In the genomic region with DNA sequence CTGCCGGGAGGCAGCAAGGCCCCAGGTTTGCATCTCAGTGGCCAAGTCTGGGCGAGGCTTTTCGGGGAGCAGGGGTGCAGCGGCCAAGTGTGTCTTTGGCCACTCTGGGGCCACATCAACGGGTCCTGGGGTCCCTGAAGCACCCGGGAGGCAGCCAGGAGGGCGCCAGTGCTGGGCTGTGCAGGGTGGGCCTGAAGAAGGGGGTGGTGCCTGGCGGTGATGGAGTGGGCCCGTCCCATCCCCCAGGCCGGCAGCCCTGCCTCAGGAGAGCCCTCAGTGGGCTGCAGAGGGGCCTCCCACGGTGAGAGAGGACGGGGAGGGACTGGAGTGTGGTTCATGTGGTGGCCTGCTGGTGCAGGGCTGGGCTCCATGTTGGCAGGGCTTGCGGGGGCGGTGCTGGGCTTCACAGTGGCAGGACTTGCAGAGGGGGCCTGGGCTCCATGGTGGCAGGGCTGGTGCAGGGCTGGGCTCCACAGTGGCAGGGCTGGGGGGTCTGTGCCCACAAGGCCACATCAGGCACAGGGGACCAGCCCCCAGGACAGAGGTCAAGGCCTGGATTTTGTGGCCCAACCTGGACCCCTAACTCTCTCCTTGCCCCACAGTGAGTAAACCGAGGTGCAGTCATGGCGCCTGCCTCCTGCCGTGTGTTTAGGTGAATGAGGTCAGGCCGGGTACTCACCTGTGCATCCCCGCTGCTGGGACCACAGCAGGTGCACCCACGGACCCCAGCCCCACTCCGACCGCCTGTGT, we compare ENCODE assay signal across 18 cellular contexts. TPM values are rescaled to one million over a fixed set of nuclear protein-coding genes. Genes with fewer than 3 reads are reported as not detected.
DNase-seq lines count a peak whose midpoint lies in the region; ATAC-seq, FAIRE-seq and TF ChIP-seq lines count a peak whose summit lies in the region.
"Had no signal": no experiment of that assay in that cellular context is flagged by ENCODE, and none has a peak within 500 bp of the region (broad histone marks: within the 10 kb centered on the region; RNA-seq: fewer than 3 reads in every experiment).

No MANE protein-coding gene starts in this region.

- no peaks in the 10 kb centered on the region for H3K36me3 ChIP-seq in K562 (ENCODE audit: control insufficient read depth, insufficient read depth, low read length)
- H3K36me3 ChIP-seq in right lobe of liver, result no peaks in the 10 kb centered on the region
- H3K36me3 ChIP-seq in aorta (ENCODE audit: control insufficient read depth in 1 of 2, insufficient read depth in 2 of 2, low read length in 1 of 2), result no peaks in the 10 kb centered on the region
- H3K36me3 ChIP-seq: MG63 had no signal

- H3K4me3 ChIP-seq in K562, result no peak overlapping the region
- H3K4me3 ChIP-seq in right lobe of liver, result no peak overlapping the region
- no peak overlapping the region for H3K4me3 ChIP-seq in aorta (ENCODE audit: low read length in 2 of 2)
- H3K4me3 ChIP-seq: MG63 had no signal

- no peak overlapping the region for H3K4me2 ChIP-seq in K562 (ENCODE audit: insufficient read depth, low read length)

- H4K20me1 ChIP-seq in K562 (replicated peaks; ENCODE audit: control insufficient read depth, insufficient read depth, low read length), result no peaks in the 10 kb centered on the region; the same call in none of the 2 replicates

- no peak overlapping the region for H3K9ac ChIP-seq in K562 (ENCODE audit: insufficient read depth in 1 of 2, low read depth in 2 of 2, low read length in 2 of 2)

- no peak for TF ChIP-seq EP300 in K562 (IDR thresholded peaks at IDR 0.05; ENCODE audit: low read length)

- FAIRE-seq in K562 (lab: Jason Lieb, UNC), result no peak
- FAIRE-seq: GM18507 had no signal

- TF ChIP-seq RAD21 in K562 (CRISPR knock-in tag; conservative IDR thresholded peaks at IDR 0.05 in 1 of 2, IDR thresholded peaks at IDR 0.05 in 1 of 2), result no peak

- H3K4me1 ChIP-seq in K562 (replicated peaks in 1 of 2; ENCODE audit: control insufficient read depth in 2 of 2, insufficient read depth in 2 of 2, low read length in 2 of 2) (peaks cover 0 to 21% of the 10 kb centered on the region in 2 experiments; a peak in 2 of 5 replicates), right lobe of liver (no peaks in the 10 kb centered on the region), aorta (ENCODE audit: control insufficient read depth in 1 of 2, insufficient read depth in 2 of 2, low read length in 2 of 2) (no peaks in the 10 kb centered on the region)

- no peaks in the 10 kb centered on the region for H3K9me1 ChIP-seq in K562 (ENCODE audit: control insufficient read depth, insufficient read depth, low read length)

- H3K27ac ChIP-seq in K562 (ENCODE audit: extremely low read depth, low read depth, low read length) (no peak overlapping the region), right lobe of liver (no peak overlapping the region), aorta (ENCODE audit: low read depth in 1 of 2, low read length in 2 of 2) (no peak overlapping the region)
- H3K27ac ChIP-seq: C4-2B had no signal

- TF ChIP-seq POLR2A in K562 (conservative IDR thresholded peaks at IDR 0.05), result no peak
- TF ChIP-seq POLR2A in right lobe of liver (IDR thresholded peaks at IDR 0.05), result no peak

- POLR2A ChIA-PET in K562 (lab: Yijun Ruan, JAX), result no interaction called here

- no peak overlapping the region for H2AFZ ChIP-seq in K562 (ENCODE audit: low read depth, low read length)

- no peak for TF ChIP-seq CTCF in K562 (IDR thresholded peaks at IDR 0.05 in 2 of 3, conservative IDR thresholded peaks at IDR 0.05 in 1 of 3; ENCODE audit: insufficient read depth in 2 of 3, low read depth in 1 of 3, low read length in 3 of 3)
- no peak for TF ChIP-seq CTCF in right lobe of liver (IDR thresholded peaks at IDR 0.05)

- CTCF ChIA-PET in K562 (lab: Yijun Ruan, JAX; ENCODE audit: low intra/inter-chr PET ratio), result no interaction called here

- no peaks in the 10 kb centered on the region for H3K79me2 ChIP-seq in K562 (ENCODE audit: control insufficient read depth, insufficient read depth, low read length)

- ATAC-seq in left cardiac atrium (no peak), Right ventricle myocardium inferior (no peak), K562 (no peak), right lobe of liver (peak in 1 of 4 donors; percentile 11), aorta (ENCODE audit: low FRiP score) (peak; percentile 20)

- DNase-seq in left cardiac atrium (peak; percentile 10), Right ventricle myocardium inferior (ENCODE audit: missing footprints) (no peak), K562 (ENCODE audit: extremely low read depth in 1 of 4, low spot score in 3 of 4) (no peak), right lobe of liver (peak in 2 of 3 donors; percentile 16 to 44), aorta (peak; percentile 37 to 67), NCI-H1694 treated with DMSO at 0.1 percent for 48 hours (lab: John Stamatoyannopoulos, UW) (no peak), NOMO-1 (lab: John Stamatoyannopoulos, UW; ENCODE audit: unreplicated experiment in 2 of 2) (no peak)
- no peak for DNase-seq in activated CD4-positive, alpha-beta T cell treated with anti-CD3 and anti-CD28 coated beads for 48 hours
- DNase-seq: 8988T, COR-L47, MG63, NCI-H1105 treated with DMSO at 0.1 percent for 48 hours, NCI-H187 treated with DMSO at 0.1 percent for 48 hours, NCI-H2171 treated with DMSO at 0.1 percent for 48 hours, NCI-H524, RPMI8226 had no signal

- WGBS in K562 (ENCODE audit: insufficient coverage, low coverage, missing lambda C conversion rate), result 3% methylated on average over 22 of the region's 22 CpGs
- WGBS in right lobe of liver (ENCODE audit: insufficient coverage, low coverage, low lambda C conversion rate, missing lambda C conversion rate), result 0% methylated on average over 1 of the region's 22 CpGs
- 72 to 75% methylated on average over 21 to 22 of the region's 22 CpGs for WGBS in aorta, 2 donors

- H3K9me3 ChIP-seq in K562 (replicated peaks; ENCODE audit: control insufficient read depth, insufficient read depth, low read depth, low read length), result 0 out of 2 replicates have a peak, but pooled peaks cover 3% of the 10 kb centered on the region
- H3K9me3 ChIP-seq in right lobe of liver, result no peaks in the 10 kb centered on the region
- peaks cover 13% of the 10 kb centered on the region for H3K9me3 ChIP-seq in aorta (ENCODE audit: control insufficient read depth, low read length)

- intact Hi-C loops in left cardiac atrium (cut with DNase I), result no loop called here
- intact Hi-C loops in Right ventricle myocardium inferior (cut with DNase I), result no loop called here
- intact Hi-C loops in K562 (cut with micrococcal nuclease), result no loop called here
- intact Hi-C loops in right lobe of liver (cut with DNase I), result no loop called here
- intact Hi-C loops in aorta (cut with DNase I), result no loop called here

- BruUV-seq in K562 (replicated peaks; lab: Mats Ljungman, UMichigan), result no TSS peak

- H3K27me3 ChIP-seq in K562 (ENCODE audit: control insufficient read depth in 2 of 2, insufficient read depth in 2 of 2, low read length in 2 of 2), result peaks cover 72 to 80% of the 10 kb centered on the region in 2 experiments
- peaks cover 0 to 12% of the 10 kb centered on the region in 2 donors for H3K27me3 ChIP-seq in right lobe of liver
- peaks cover 0 to 2% of the 10 kb centered on the region in 2 donors for H3K27me3 ChIP-seq in aorta (ENCODE audit: control insufficient read depth in 1 of 2, insufficient read depth in 2 of 2, low read length in 1 of 2)

- in situ Hi-C loops in K562 (cut with MboI), result loop anchor here (10.0 kb wide), 1 partner anchor 192 kb away; no protein-coding TSS in a partner anchor

TF ChIP-seq in K562, 482 proteins besides CTCF, POLR2A, EP300 and RAD21:
- TF ChIP-seq ZNF146 (CRISPR knock-in tag; IDR thresholded peaks at IDR 0.05; ENCODE audit: unreplicated experiment) (no peak), EGR1 (conservative IDR thresholded peaks at IDR 0.05) (peak; percentile 39; the same call in 1 of the 2 replicates)

RNA-seq across cellular contexts. Expression of a gene that starts 10.5 kb away (rescaled TPM):
- not detected for total RNA-seq in left cardiac atrium
- total RNA-seq in Right ventricle myocardium inferior, result not detected
- not detected in 2 replicates for total RNA-seq in K562 (2011; cell fraction: chromatin; rRNA removed; ENCODE audit: low replicate concordance)
- total RNA-seq in K562 (2011; cell fraction: nucleolus; rRNA removed), result not detected in 2 replicates
- not detected in 2 replicates for total RNA-seq in K562 (2011; cell fraction: nucleoplasm; rRNA removed)
- not detected in 2 replicates for total RNA-seq in K562 (2014; rRNA removed)
- total RNA-seq in K562 (2014; rRNA removed; fragmentation: Illumina TruSeq; extraction: Trizol), result not detected in 2 replicates
- not detected in 2 replicates for total RNA-seq in K562 (2015; rRNA removed; fragmentation: Illumina TruSeq; extraction: Trizol)
- total RNA-seq in K562 (2021), result not detected in 2 replicates
- polyA plus RNA-seq in K562 (2011; rRNA removed), result not detected in 2 replicates
- not detected in 2 replicates for polyA plus RNA-seq in K562 (2011; cell fraction: cytosol; rRNA removed)
- polyA plus RNA-seq in K562 (2011; cell fraction: nucleus; rRNA removed), result not detected in 2 replicates
- polyA plus RNA-seq in K562 (2012), result not detected in 2 replicates
- polyA plus RNA-seq in K562 (2014; fragmentation: Illumina TruSeq; extraction: Trizol), result not detected in 2 replicates
- polyA plus RNA-seq in K562 (2014; fragmentation: Nextera tagmentation; extraction: Ambion mirVana), result not detected
- polyA plus RNA-seq in K562 (2014; rRNA removed), result not detected in 2 replicates
- not detected in 2 replicates for polyA minus RNA-seq in K562 (2011; rRNA and poly(A)+ RNA removed)
- not detected in 2 replicates for polyA minus RNA-seq in K562 (2011; cell fraction: cytosol; rRNA and poly(A)+ RNA removed)
- not detected in 2 replicates for polyA minus RNA-seq in K562 (2011; cell fraction: nucleus; rRNA and poly(A)+ RNA removed)
- not detected for total RNA-seq in right lobe of liver
- not detected for total RNA-seq in aorta
- polyA plus RNA-seq in aorta, result not detected

Comparison
In these comparisons a context has a peak if more than half of its experiments do, and no peak if none do; other contexts are left out.
1. DNase-seq: peak in left cardiac atrium (single experiment), right lobe of liver (2 of 3) and aorta (2 of 2); none in Right ventricle myocardium inferior (single experiment), K562 (0 of 4), NCI-H1694 treated with DMSO at 0.1 percent for 48 hours (single experiment), activated CD4-positive, alpha-beta T cell treated with anti-CD3 and anti-CD28 coated beads for 48 hours (single experiment) and NOMO-1 (0 of 2).